In the genomic region with DNA sequence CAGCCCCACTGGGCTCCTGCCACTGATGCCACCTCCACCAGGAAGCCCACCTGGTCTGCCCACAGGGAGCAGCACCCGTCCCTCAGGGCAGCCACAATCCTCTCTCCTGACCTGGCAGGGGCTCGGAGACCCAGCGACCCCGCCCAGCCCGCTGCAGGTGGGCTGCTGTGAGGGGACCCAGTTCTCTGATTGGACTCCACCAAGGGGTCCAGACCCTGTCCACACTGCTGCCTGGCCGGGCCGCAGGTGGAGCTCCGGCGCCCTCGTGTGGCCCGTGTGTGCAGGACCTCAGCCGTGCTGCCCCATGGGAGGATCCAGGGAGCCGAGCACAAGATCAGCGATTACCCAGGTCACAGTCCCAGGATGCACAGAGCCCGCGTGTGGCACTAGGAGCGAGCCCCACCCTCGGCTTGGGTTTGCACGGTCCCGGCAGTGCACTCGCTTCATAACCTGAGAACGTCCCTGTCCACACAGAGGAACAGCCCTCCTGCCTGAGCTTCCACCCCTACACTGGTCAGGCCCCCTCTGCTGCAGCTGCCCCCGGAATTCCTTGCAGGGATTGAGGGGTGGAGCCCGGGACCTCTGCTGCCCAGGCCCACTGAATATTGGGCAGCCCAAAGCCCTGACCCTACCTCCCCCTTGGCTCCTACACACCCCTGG, we compare ENCODE assay signal across 8 cellular contexts. TPM values are rescaled to one million over a fixed set of nuclear protein-coding genes. Genes with fewer than 3 reads are reported as not detected.
DNase-seq lines count a peak whose midpoint lies in the region; ATAC-seq and TF ChIP-seq lines count a peak whose summit lies in the region.

No MANE protein-coding gene starts in this region.

- H3K27me3 ChIP-seq in HUES64 (ENCODE audit: insufficient read depth, low read length), result no peaks in the 10 kb centered on the region; the same call in 1 of the 2 replicates
- peaks cover 70% of the 10 kb centered on the region for H3K27me3 ChIP-seq in gastroesophageal sphincter

- H3K4me1 ChIP-seq in HUES64 (ENCODE audit: insufficient read depth, low read length) (no peaks in the 10 kb centered on the region), gastroesophageal sphincter (peaks cover 0 to 5% (median 3%) of the 10 kb centered on the region in 3 donors)

- 0 out of 2 replicates have a peak, but pooled peaks cover 1% of the 10 kb centered on the region for H3K9me3 ChIP-seq in HUES64 (ENCODE audit: insufficient read depth, low read depth, low read length)
- peaks cover 0 to 8% (median 0%) of the 10 kb centered on the region in 3 donors for H3K9me3 ChIP-seq in gastroesophageal sphincter

- no peak overlapping the region for H3K9ac ChIP-seq in HUES64 (ENCODE audit: low read depth, low read length)

- H3K4me1 Mint-ChIP-seq in osteocyte (ENCODE audit: unreplicated experiment), result peaks cover 5% of the 10 kb centered on the region

- peaks cover 3% of the 10 kb centered on the region for H3K36me3 Mint-ChIP-seq in osteocyte (ENCODE audit: unreplicated experiment)

- TF ChIP-seq EP300 in gastroesophageal sphincter (IDR thresholded peaks at IDR 0.05), result no peak

- ATAC-seq in gastroesophageal sphincter (peak; percentile 48), GM19023 (IDR thresholded peaks at IDR 0.05; ENCODE audit: unreplicated experiment) (no peak)

- peak overlapping the region; percentile 24; the same call in 1 of the 2 replicates for H3K4me3 ChIP-seq in HUES64 (ENCODE audit: low read length)
- H3K4me3 ChIP-seq in gastroesophageal sphincter, result no peak overlapping the region

- H3K4me3 Mint-ChIP-seq in osteocyte (ENCODE audit: unreplicated experiment), result no peak overlapping the region

- no peak overlapping the region for H3K27ac ChIP-seq in HUES64 (ENCODE audit: low read depth, low read length)
- H3K27ac ChIP-seq in gastroesophageal sphincter, result no peak overlapping the region

- TF ChIP-seq POLR2A in gastroesophageal sphincter (IDR thresholded peaks at IDR 0.05), result no peak

- H3K27me3 Mint-ChIP-seq in osteocyte (ENCODE audit: unreplicated experiment), result peaks cover 23% of the 10 kb centered on the region

- DNase-seq in DMS 273 (lab: John Stamatoyannopoulos, UW; ENCODE audit: unreplicated experiment) (peak; percentile 85), activated gamma-delta T cell treated with Interleukin-2 at 50 U/mL for 16 hours (peak; percentile 24), osteocyte (ENCODE audit: extremely low spot score, unreplicated experiment) (no peak), T1000 (lab: John Stamatoyannopoulos, UW) (no peak)

- H3K36me3 ChIP-seq in HUES64 (ENCODE audit: insufficient read depth, low read length) (no peaks in the 10 kb centered on the region), gastroesophageal sphincter (no peaks in the 10 kb centered on the region)

- 11% methylated on average over 24 of the region's 24 CpGs for WGBS in HUES64
- WGBS in gastroesophageal sphincter (ENCODE audit: low coverage in 1 of 2), 2 donors, result no CpG with 5 or more reads among the region's 24 CpGs

- H3K27ac Mint-ChIP-seq in osteocyte (ENCODE audit: unreplicated experiment), result no peak overlapping the region

- no peaks in the 10 kb centered on the region for H3K9me3 Mint-ChIP-seq in osteocyte (ENCODE audit: unreplicated experiment)

- peak in 3 of 4 experiments; percentile 74 to 92 (median 78) for TF ChIP-seq CTCF in gastroesophageal sphincter (IDR thresholded peaks at IDR 0.05)
- peak; percentile 95 for TF ChIP-seq CTCF in osteocyte (IDR thresholded peaks at IDR 0.05)

TF ChIP-seq in PFSK-1, 5 proteins besides CTCF, POLR2A, EP300 and RAD21:
- TF ChIP-seq TAF1 (IDR thresholded peaks at IDR 0.05; ENCODE audit: borderline replicate concordance, insufficient read depth, low read length) (no peak), FOXP2 (optimal IDR thresholded peaks at IDR 0.05; ENCODE audit: borderline replicate concordance, extremely low read depth, extremely low read length, insufficient read depth) (peak; percentile 79)

RNA-seq across cellular contexts. Expression of a gene that starts 35.4 kb away (rescaled TPM):
- 3.4 TPM for polyA plus RNA-seq in HUES64 (2013, experiment 1 of 2)
- polyA plus RNA-seq in HUES64 (2013, experiment 2 of 2), result 3.9 TPM
- 0.30 TPM for polyA plus RNA-seq in PFSK-1 (2012; ENCODE audit: insufficient read length, low read depth)
- total RNA-seq in gastroesophageal sphincter, result 1 to 10 TPM in 1 of 4 donors, under 1 TPM in 3; 0.46 to 1.9 (median 0.72) TPM
- not detected in 2 replicates for total RNA-seq in osteocyte

RNA-seq across cellular contexts. Expression of a gene that starts 49.4 kb away (rescaled TPM):
- 37.2 TPM for polyA plus RNA-seq in HUES64 (2013, experiment 1 of 2)
- 32.2 TPM for polyA plus RNA-seq in HUES64 (2013, experiment 2 of 2)
- 97.5 TPM for polyA plus RNA-seq in PFSK-1 (2012; ENCODE audit: insufficient read length, low read depth)
- 100 to 1,000 TPM in 1 of 4 donors, 10 to 100 TPM in 3; 44.6 to 102 (median 64.7) TPM for total RNA-seq in gastroesophageal sphincter
- total RNA-seq in osteocyte, result 124 and 130 TPM in 2 replicates

Comparison
In these comparisons a context has a peak if more than half of its experiments do, and no peak if none do; other contexts are left out.
1. DNase-seq: peak in DMS 273 (single experiment) and activated gamma-delta T cell treated with Interleukin-2 at 50 U/mL for 16 hours (single experiment); none in osteocyte (single experiment) and T1000 (single experiment).